Comparison of ENCODE assay signal across 2 cellular contexts in the genomic region with DNA sequence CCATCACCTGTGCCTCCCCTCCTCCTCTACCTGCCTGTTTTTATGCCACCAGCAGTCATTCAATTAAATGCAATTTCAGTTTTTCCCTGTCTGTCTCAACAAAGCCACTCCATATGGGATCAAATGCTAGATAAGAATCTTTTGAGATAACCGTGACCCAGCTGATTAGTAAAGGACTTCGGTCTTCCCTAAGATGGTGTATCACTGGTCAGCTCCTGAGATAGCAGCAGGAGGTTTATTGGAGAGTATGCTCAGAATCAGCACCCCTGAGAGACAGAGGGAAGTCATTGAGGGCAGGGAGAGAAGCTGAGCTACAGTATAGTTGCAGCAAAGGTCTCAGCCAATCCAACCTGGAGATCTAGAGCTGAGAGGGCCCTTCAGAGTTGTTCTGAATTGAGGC.
TF ChIP-seq lines count a peak whose summit lies in the region.

No MANE protein-coding gene starts in this region.

TF ChIP-seq in GM23338, 12 proteins besides CTCF, POLR2A, EP300 and RAD21 (continued from another document and continues in another):
- TF ChIP-seq, protein P1, sequence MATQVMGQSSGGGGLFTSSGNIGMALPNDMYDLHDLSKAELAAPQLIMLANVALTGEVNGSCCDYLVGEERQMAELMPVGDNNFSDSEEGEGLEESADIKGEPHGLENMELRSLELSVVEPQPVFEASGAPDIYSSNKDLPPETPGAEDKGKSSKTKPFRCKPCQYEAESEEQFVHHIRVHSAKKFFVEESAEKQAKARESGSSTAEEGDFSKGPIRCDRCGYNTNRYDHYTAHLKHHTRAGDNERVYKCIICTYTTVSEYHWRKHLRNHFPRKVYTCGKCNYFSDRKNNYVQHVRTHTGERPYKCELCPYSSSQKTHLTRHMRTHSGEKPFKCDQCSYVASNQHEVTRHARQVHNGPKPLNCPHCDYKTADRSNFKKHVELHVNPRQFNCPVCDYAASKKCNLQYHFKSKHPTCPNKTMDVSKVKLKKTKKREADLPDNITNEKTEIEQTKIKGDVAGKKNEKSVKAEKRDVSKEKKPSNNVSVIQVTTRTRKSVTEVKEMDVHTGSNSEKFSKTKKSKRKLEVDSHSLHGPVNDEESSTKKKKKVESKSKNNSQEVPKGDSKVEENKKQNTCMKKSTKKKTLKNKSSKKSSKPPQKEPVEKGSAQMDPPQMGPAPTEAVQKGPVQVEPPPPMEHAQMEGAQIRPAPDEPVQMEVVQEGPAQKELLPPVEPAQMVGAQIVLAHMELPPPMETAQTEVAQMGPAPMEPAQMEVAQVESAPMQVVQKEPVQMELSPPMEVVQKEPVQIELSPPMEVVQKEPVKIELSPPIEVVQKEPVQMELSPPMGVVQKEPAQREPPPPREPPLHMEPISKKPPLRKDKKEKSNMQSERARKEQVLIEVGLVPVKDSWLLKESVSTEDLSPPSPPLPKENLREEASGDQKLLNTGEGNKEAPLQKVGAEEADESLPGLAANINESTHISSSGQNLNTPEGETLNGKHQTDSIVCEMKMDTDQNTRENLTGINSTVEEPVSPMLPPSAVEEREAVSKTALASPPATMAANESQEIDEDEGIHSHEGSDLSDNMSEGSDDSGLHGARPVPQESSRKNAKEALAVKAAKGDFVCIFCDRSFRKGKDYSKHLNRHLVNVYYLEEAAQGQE (IDR thresholded peaks at IDR 0.05; ENCODE audit: unreplicated experiment): no peak
- TF ChIP-seq JUNB (IDR thresholded peaks at IDR 0.05; ENCODE audit: unreplicated experiment) (no peak), EZH2 (IDR thresholded peaks at IDR 0.05; ENCODE audit: low read depth, unreplicated experiment) (no peak), POLR2AphosphoS5 (IDR thresholded peaks at IDR 0.05; ENCODE audit: low read depth) (no peak), CREB1 (CRISPR knock-in tag; IDR thresholded peaks at IDR 0.05; ENCODE audit: low read depth) (no peak), ZNF114 (CRISPR knock-in tag; IDR thresholded peaks at IDR 0.05) (no peak), NANOG (IDR thresholded peaks at IDR 0.05; ENCODE audit: borderline replicate concordance) (no peak), STAT1 (IDR thresholded peaks at IDR 0.05; ENCODE audit: unreplicated experiment) (no peak)
- TF ChIP-seq, protein P2, sequence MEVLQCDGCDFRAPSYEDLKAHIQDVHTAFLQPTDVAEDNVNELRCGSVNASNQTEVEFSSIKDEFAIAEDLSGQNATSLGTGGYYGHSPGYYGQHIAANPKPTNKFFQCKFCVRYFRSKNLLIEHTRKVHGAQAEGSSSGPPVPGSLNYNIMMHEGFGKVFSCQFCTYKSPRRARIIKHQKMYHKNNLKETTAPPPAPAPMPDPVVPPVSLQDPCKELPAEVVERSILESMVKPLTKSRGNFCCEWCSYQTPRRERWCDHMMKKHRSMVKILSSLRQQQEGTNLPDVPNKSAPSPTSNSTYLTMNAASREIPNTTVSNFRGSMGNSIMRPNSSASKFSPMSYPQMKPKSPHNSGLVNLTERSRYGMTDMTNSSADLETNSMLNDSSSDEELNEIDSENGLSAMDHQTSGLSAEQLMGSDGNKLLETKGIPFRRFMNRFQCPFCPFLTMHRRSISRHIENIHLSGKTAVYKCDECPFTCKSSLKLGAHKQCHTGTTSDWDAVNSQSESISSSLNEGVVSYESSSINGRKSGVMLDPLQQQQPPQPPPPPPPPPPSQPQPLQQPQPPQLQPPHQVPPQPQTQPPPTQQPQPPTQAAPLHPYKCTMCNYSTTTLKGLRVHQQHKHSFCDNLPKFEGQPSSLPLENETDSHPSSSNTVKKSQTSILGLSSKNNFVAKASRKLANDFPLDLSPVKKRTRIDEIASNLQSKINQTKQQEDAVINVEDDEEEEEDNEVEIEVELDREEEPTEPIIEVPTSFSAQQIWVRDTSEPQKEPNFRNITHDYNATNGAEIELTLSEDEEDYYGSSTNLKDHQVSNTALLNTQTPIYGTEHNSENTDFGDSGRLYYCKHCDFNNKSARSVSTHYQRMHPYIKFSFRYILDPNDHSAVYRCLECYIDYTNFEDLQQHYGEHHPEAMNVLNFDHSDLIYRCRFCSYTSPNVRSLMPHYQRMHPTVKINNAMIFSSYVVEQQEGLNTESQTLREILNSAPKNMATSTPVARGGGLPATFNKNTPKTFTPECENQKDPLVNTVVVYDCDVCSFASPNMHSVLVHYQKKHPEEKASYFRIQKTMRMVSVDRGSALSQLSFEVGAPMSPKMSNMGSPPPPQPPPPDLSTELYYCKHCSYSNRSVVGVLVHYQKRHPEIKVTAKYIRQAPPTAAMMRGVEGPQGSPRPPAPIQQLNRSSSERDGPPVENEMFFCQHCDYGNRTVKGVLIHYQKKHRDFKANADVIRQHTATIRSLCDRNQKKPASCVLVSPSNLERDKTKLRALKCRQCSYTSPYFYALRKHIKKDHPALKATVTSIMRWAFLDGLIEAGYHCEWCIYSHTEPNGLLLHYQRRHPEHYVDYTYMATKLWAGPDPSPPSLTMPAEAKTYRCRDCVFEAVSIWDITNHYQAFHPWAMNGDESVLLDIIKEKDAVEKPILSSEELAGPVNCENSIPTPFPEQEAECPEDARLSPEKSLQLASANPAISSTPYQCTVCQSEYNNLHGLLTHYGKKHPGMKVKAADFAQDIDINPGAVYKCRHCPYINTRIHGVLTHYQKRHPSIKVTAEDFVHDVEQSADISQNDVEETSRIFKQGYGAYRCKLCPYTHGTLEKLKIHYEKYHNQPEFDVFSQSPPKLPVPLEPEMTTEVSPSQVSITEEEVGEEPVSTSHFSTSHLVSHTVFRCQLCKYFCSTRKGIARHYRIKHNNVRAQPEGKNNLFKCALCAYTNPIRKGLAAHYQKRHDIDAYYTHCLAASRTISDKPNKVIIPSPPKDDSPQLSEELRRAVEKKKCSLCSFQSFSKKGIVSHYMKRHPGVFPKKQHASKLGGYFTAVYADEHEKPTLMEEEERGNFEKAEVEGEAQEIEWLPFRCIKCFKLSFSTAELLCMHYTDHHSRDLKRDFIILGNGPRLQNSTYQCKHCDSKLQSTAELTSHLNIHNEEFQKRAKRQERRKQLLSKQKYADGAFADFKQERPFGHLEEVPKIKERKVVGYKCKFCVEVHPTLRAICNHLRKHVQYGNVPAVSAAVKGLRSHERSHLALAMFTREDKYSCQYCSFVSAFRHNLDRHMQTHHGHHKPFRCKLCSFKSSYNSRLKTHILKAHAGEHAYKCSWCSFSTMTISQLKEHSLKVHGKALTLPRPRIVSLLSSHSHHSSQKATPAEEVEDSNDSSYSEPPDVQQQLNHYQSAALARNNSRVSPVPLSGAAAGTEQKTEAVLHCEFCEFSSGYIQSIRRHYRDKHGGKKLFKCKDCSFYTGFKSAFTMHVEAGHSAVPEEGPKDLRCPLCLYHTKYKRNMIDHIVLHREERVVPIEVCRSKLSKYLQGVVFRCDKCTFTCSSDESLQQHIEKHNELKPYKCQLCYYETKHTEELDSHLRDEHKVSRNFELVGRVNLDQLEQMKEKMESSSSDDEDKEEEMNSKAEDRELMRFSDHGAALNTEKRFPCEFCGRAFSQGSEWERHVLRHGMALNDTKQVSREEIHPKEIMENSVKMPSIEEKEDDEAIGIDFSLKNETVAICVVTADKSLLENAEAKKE (CRISPR knock-in tag; IDR thresholded peaks at IDR 0.05): no peak
- TF ChIP-seq, protein P3, sequence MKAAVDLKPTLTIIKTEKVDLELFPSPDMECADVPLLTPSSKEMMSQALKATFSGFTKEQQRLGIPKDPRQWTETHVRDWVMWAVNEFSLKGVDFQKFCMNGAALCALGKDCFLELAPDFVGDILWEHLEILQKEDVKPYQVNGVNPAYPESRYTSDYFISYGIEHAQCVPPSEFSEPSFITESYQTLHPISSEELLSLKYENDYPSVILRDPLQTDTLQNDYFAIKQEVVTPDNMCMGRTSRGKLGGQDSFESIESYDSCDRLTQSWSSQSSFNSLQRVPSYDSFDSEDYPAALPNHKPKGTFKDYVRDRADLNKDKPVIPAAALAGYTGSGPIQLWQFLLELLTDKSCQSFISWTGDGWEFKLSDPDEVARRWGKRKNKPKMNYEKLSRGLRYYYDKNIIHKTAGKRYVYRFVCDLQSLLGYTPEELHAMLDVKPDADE (IDR thresholded peaks at IDR 0.05): no peak

TF ChIP-seq in H1, 55 proteins besides CTCF, POLR2A, EP300 and RAD21 (continued from another document):
- no peak for TF ChIP-seq CEBPB (IDR thresholded peaks at IDR 0.05; ENCODE audit: low read depth, low read length)
- no peak for TF ChIP-seq SUZ12 (IDR thresholded peaks at IDR 0.05; ENCODE audit: low read length)
- TF ChIP-seq SP2 (IDR thresholded peaks at IDR 0.05; ENCODE audit: low read length): no peak
- TF ChIP-seq RBBP5 (IDR thresholded peaks at IDR 0.05; ENCODE audit: borderline replicate concordance, low read depth, low read length): no peak
- no peak for TF ChIP-seq TAF1 (IDR thresholded peaks at IDR 0.05; ENCODE audit: low read depth, low read length)
- no peak for TF ChIP-seq CHD2 (IDR thresholded peaks at IDR 0.05; ENCODE audit: low read length)
- no peak for TF ChIP-seq ZNF274 (IDR thresholded peaks at IDR 0.05; ENCODE audit: borderline replicate concordance, extremely low read depth, low read length)
- no peak for TF ChIP-seq NANOG (IDR thresholded peaks at IDR 0.05; ENCODE audit: insufficient read depth, low read depth, low read length, poor library complexity, severe bottlenecking)
- no peak for TF ChIP-seq BACH1 (IDR thresholded peaks at IDR 0.05; ENCODE audit: low read length)
- TF ChIP-seq, protein P4, sequence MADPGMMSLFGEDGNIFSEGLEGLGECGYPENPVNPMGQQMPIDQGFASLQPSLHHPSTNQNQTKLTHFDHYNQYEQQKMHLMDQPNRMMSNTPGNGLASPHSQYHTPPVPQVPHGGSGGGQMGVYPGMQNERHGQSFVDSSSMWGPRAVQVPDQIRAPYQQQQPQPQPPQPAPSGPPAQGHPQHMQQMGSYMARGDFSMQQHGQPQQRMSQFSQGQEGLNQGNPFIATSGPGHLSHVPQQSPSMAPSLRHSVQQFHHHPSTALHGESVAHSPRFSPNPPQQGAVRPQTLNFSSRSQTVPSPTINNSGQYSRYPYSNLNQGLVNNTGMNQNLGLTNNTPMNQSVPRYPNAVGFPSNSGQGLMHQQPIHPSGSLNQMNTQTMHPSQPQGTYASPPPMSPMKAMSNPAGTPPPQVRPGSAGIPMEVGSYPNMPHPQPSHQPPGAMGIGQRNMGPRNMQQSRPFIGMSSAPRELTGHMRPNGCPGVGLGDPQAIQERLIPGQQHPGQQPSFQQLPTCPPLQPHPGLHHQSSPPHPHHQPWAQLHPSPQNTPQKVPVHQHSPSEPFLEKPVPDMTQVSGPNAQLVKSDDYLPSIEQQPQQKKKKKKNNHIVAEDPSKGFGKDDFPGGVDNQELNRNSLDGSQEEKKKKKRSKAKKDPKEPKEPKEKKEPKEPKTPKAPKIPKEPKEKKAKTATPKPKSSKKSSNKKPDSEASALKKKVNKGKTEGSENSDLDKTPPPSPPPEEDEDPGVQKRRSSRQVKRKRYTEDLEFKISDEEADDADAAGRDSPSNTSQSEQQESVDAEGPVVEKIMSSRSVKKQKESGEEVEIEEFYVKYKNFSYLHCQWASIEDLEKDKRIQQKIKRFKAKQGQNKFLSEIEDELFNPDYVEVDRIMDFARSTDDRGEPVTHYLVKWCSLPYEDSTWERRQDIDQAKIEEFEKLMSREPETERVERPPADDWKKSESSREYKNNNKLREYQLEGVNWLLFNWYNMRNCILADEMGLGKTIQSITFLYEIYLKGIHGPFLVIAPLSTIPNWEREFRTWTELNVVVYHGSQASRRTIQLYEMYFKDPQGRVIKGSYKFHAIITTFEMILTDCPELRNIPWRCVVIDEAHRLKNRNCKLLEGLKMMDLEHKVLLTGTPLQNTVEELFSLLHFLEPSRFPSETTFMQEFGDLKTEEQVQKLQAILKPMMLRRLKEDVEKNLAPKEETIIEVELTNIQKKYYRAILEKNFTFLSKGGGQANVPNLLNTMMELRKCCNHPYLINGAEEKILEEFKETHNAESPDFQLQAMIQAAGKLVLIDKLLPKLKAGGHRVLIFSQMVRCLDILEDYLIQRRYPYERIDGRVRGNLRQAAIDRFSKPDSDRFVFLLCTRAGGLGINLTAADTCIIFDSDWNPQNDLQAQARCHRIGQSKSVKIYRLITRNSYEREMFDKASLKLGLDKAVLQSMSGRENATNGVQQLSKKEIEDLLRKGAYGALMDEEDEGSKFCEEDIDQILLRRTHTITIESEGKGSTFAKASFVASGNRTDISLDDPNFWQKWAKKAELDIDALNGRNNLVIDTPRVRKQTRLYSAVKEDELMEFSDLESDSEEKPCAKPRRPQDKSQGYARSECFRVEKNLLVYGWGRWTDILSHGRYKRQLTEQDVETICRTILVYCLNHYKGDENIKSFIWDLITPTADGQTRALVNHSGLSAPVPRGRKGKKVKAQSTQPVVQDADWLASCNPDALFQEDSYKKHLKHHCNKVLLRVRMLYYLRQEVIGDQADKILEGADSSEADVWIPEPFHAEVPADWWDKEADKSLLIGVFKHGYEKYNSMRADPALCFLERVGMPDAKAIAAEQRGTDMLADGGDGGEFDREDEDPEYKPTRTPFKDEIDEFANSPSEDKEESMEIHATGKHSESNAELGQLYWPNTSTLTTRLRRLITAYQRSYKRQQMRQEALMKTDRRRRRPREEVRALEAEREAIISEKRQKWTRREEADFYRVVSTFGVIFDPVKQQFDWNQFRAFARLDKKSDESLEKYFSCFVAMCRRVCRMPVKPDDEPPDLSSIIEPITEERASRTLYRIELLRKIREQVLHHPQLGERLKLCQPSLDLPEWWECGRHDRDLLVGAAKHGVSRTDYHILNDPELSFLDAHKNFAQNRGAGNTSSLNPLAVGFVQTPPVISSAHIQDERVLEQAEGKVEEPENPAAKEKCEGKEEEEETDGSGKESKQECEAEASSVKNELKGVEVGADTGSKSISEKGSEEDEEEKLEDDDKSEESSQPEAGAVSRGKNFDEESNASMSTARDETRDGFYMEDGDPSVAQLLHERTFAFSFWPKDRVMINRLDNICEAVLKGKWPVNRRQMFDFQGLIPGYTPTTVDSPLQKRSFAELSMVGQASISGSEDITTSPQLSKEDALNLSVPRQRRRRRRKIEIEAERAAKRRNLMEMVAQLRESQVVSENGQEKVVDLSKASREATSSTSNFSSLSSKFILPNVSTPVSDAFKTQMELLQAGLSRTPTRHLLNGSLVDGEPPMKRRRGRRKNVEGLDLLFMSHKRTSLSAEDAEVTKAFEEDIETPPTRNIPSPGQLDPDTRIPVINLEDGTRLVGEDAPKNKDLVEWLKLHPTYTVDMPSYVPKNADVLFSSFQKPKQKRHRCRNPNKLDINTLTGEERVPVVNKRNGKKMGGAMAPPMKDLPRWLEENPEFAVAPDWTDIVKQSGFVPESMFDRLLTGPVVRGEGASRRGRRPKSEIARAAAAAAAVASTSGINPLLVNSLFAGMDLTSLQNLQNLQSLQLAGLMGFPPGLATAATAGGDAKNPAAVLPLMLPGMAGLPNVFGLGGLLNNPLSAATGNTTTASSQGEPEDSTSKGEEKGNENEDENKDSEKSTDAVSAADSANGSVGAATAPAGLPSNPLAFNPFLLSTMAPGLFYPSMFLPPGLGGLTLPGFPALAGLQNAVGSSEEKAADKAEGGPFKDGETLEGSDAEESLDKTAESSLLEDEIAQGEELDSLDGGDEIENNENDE (IDR thresholded peaks at IDR 0.05; ENCODE audit: insufficient replicate concordance, low read length): no peak
- TF ChIP-seq PHF8 (conservative IDR thresholded peaks at IDR 0.05; ENCODE audit: low read depth, low read length): no peak
